ENCODE assay signal across 33 cellular contexts in genomic region chr11:75856912-75857311, GRCh38.
"Had no signal": no experiment of that assay in that cellular context is flagged by ENCODE, and none has a peak within 500 bp of the region (broad histone marks: within the 10 kb centered on the region; RNA-seq: fewer than 3 reads in every experiment).

No MANE protein-coding gene starts in this region.

- ATAC-seq: activated CD4-positive, CD25-positive, alpha-beta regulatory T cell treated with anti-CD3 and anti-CD28 coated beads, Interleukin-2, amount 50 U/mL, for 24 hours; heart right ventricle; left lobe of liver had no signal

- FAIRE-seq: TTC549, urothelium cell line had no signal

- H2AFZ ChIP-seq: parathyroid adenoma had no signal

- H3K9me3 Mint-ChIP-seq: activated T-helper 1 cell treated with anti-CD3 and anti-CD28 coated beads, Interleukin-12 subunit alpha, Interleukin-12 subunit beta, Interleukin-2, Interleukin-4 antibody, amounts not matched to agents 30 ng/mL and 10 ng/mL and 1 ng/mL, durations not matched to agents 14 hours and 24 hours and 36 hours; T-helper 1 cell treated with Interleukin-12 subunit alpha and Interleukin-12 subunit beta and Interleukin-4 antibody, amounts not matched to agents 30 μg/mL and 1 μg/mL, for 36 hours had no signal

- H3K9me3 ChIP-seq: esophagus squamous epithelium, heart right ventricle, right atrium auricular region, transverse colon had no signal

- H3K27ac ChIP-seq: esophagus squamous epithelium, heart right ventricle, parathyroid adenoma, right atrium auricular region, transverse colon, WERI-Rb-1 had no signal

- H3K4me3 Mint-ChIP-seq: activated T-helper 1 cell treated with anti-CD3 and anti-CD28 coated beads, Interleukin-12 subunit alpha, Interleukin-12 subunit beta, Interleukin-2, Interleukin-4 antibody, amounts not matched to agents 30 ng/mL and 10 ng/mL and 1 ng/mL, durations not matched to agents 14 hours and 24 hours and 36 hours; neural crest cell; T-helper 1 cell treated with Interleukin-12 subunit alpha and Interleukin-12 subunit beta and Interleukin-4 antibody, amounts not matched to agents 30 μg/mL and 1 μg/mL, for 36 hours had no signal

- H3K9ac ChIP-seq: parathyroid adenoma had no signal

- H3K4me1 ChIP-seq: parathyroid adenoma, right atrium auricular region had no signal

- H3K36me3 ChIP-seq: transverse colon had no signal

- DNase-seq: activated CD4-positive, alpha-beta T cell treated with anti-CD3 and anti-CD28 coated beads for 48 hours; activated CD4-positive, alpha-beta T cell treated with anti-CD3 and anti-CD28 coated beads, Interleukin-2, amount 50 U/mL, for 48 hours; activated CD8-positive, alpha-beta memory T cell treated with anti-CD3 and anti-CD28 coated beads, Interleukin-2, amount 50 U/mL, for 4 hours; activated effector memory CD4-positive, alpha-beta T cell treated with anti-CD3 and anti-CD28 coated beads, Interleukin-2, amount 50 U/mL, for 16 hours; activated naive CD4-positive, alpha-beta T cell treated with anti-CD3 and anti-CD28 coated beads, Interleukin-2, amount 50 U/mL, for 16 hours; activated T-cell treated with anti-CD3 and anti-CD28 coated beads, Interleukin-2, amount 50 U/mL, for 1 hour; amniotic stem cell; central memory CD4-positive, alpha-beta T cell; dermis blood vessel endothelial cell; effector CD4-positive, alpha-beta T cell; esophagus squamous epithelium; foreskin melanocyte; heart right ventricle; kidney glomerular epithelial cell; occipital lobe; stimulated activated CD4-positive, alpha-beta T cell treated with anti-CD3 and anti-CD28 coated beads, Interleukin-1b, Interleukin-23, amount 100 ng/mL, for 48 hours; stimulated activated CD4-positive, alpha-beta T cell treated with anti-CD3 and anti-CD28 coated beads, Interleukin-4, amount 100 ng/mL, for 4 hours; stimulated activated CD8-positive, alpha-beta memory T cell treated with anti-CD3 and anti-CD28 coated beads, Interleukin-4, amount 100 ng/mL, for 48 hours; stimulated activated naive CD4-positive, alpha-beta T cell treated with Interleukin-2 at 50 U/mL for 16 hours; T-helper 9 cell; transverse colon; WERI-Rb-1 had no signal

- H3K27me3 ChIP-seq: esophagus squamous epithelium, heart right ventricle, right atrium auricular region, transverse colon had no signal

- H3K4me2 ChIP-seq: smooth muscle cell had no signal

- H3K27ac Mint-ChIP-seq: activated T-helper 1 cell treated with anti-CD3 and anti-CD28 coated beads, Interleukin-12 subunit alpha, Interleukin-12 subunit beta, Interleukin-2, Interleukin-4 antibody, amounts not matched to agents 30 ng/mL and 10 ng/mL and 1 ng/mL, durations not matched to agents 14 hours and 24 hours and 36 hours; T-helper 1 cell treated with Interleukin-12 subunit alpha and Interleukin-12 subunit beta and Interleukin-4 antibody, amounts not matched to agents 30 μg/mL and 1 μg/mL, for 36 hours had no signal

- H3K4me3 ChIP-seq: esophagus squamous epithelium, heart right ventricle, lung, right atrium auricular region, smooth muscle cell, transverse colon had no signal
